Comparison of ENCODE assay signal across 1 cellular context in the genomic region with DNA sequence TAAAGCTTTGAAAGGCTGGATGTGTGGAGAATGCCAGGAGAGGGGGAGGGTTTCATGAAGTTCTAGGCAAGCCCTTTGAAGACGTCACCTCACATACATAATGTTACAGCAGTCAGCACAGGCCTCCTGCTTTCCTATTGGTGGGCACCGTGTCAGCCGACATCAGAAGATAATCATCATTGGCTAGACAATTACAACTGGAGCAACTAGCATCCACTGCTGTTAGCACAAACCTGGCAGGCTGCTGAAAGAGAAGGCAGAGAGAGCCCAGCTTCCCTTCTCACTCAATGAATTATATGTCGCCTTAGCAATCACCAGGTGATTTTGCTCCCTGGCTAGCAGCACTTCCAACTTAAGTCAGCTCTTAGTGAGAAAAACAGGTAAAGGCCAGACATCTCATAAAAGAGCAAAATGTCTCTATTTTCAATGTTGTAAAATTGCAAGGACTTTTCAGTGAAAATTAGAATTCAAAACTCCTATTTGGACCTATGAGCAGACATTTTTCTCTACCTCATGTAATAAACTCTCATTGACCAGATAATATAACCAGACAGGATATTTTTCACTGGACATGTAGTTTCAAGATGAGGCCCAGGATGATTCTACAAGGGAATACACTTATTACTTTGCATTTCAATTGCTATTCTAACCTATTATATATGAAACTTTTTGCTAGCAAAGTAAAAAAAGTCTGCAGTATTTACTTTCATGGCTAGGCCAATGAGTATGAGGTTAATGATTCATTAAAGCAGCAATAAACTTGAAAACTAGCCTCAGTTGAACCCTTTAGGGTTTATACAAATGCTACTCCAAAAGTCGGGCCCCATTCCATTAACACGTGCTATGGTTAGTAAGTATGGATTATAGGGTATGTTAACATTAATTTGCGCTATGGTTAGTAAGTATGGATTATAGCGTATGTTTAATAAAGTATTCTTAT.
TF ChIP-seq lines count a peak whose summit lies in the region.

No MANE protein-coding gene starts in this region.

TF ChIP-seq in HepG2, 621 proteins besides CTCF, POLR2A, EP300 and RAD21 (continued from another document and continues in another):
- peak in 1 of 2 experiments; percentile 58; a peak in 2 of 4 replicates for TF ChIP-seq REST (IDR thresholded peaks at IDR 0.05; ENCODE audit: borderline replicate concordance in 1 of 2, low read depth in 1 of 2, low read length in 2 of 2)
- no peak for TF ChIP-seq TCF12 (IDR thresholded peaks at IDR 0.05)
- TF ChIP-seq TCF12 (CRISPR knock-in tag; IDR thresholded peaks at IDR 0.05), result no peak
- TF ChIP-seq SKI (IDR thresholded peaks at IDR 0.05; ENCODE audit: partially characterized antibody), result no peak
- TF ChIP-seq ZNF296 (CRISPR knock-in tag; conservative IDR thresholded peaks at IDR 0.05), result no peak
- peak; percentile 86 for TF ChIP-seq POLR2G (IDR thresholded peaks at IDR 0.05; ENCODE audit: low read depth, low read length)
- no peak for TF ChIP-seq ZNF891 (CRISPR knock-in tag; IDR thresholded peaks at IDR 0.05)
- no peak for TF ChIP-seq CBX5 (CRISPR knock-in tag; IDR thresholded peaks at IDR 0.05; ENCODE audit: borderline replicate concordance)
- TF ChIP-seq ZNF383 (CRISPR knock-in tag; IDR thresholded peaks at IDR 0.05; ENCODE audit: borderline replicate concordance), result no peak
- TF ChIP-seq SMAD1 (CRISPR knock-in tag; IDR thresholded peaks at IDR 0.05; ENCODE audit: borderline replicate concordance, low read depth), result no peak
- TF ChIP-seq KDM1A (CRISPR knock-in tag; IDR thresholded peaks at IDR 0.05), result no peak
- no peak for TF ChIP-seq TCF7 (IDR thresholded peaks at IDR 0.05; ENCODE audit: low read depth)
- no peak for TF ChIP-seq ZNF792 (CRISPR knock-in tag; IDR thresholded peaks at IDR 0.05)
- no peak for TF ChIP-seq AGO1 (IDR thresholded peaks at IDR 0.05; ENCODE audit: low read depth, low read length, poor library complexity, severe bottlenecking)
- no peak for TF ChIP-seq ZBTB14 (CRISPR knock-in tag; IDR thresholded peaks at IDR 0.05)
- TF ChIP-seq KDM3A (CRISPR knock-in tag; IDR thresholded peaks at IDR 0.05; ENCODE audit: low read depth), result no peak
- TF ChIP-seq ELF4 (CRISPR knock-in tag; IDR thresholded peaks at IDR 0.05; ENCODE audit: borderline replicate concordance), result 0 out of 2 replicates have a peak, but pooled peaks have one; percentile 52
- peak; percentile 85 for TF ChIP-seq NFYC (CRISPR knock-in tag; IDR thresholded peaks at IDR 0.05)
- TF ChIP-seq PCBP2 (optimal IDR thresholded peaks at IDR 0.05; ENCODE audit: low read depth, low read length, poor library complexity, severe bottlenecking), result no peak
- TF ChIP-seq ZNF160 (CRISPR knock-in tag; IDR thresholded peaks at IDR 0.05), result no peak
- peak; percentile 49; the same call in 1 of the 2 replicates for TF ChIP-seq CREM (IDR thresholded peaks at IDR 0.05)
- TF ChIP-seq CREM (CRISPR knock-in tag; IDR thresholded peaks at IDR 0.05), result no peak
- 0 out of 2 replicates have a peak, but pooled peaks have one; percentile 75 for TF ChIP-seq KAT7 (CRISPR knock-in tag; IDR thresholded peaks at IDR 0.05; ENCODE audit: borderline replicate concordance)
- peak; percentile 33; the same call in 1 of the 2 replicates for TF ChIP-seq ZFX (CRISPR knock-in tag; IDR thresholded peaks at IDR 0.05; ENCODE audit: low read depth)
- no peak for TF ChIP-seq ZFP82 (CRISPR knock-in tag; IDR thresholded peaks at IDR 0.05; ENCODE audit: borderline replicate concordance)
- no peak for TF ChIP-seq ZBTB34 (CRISPR knock-in tag; IDR thresholded peaks at IDR 0.05)
- peak; percentile 44; the same call in 1 of the 2 replicates for TF ChIP-seq RBFOX2 (IDR thresholded peaks at IDR 0.05; ENCODE audit: low read depth, low read length)
- TF ChIP-seq KMT2B (CRISPR knock-in tag; IDR thresholded peaks at IDR 0.05), result peak; percentile 57
- no peak for TF ChIP-seq DMAP1 (CRISPR knock-in tag; IDR thresholded peaks at IDR 0.05)
- no peak for TF ChIP-seq SP2 (CRISPR knock-in tag; IDR thresholded peaks at IDR 0.05)
- TF ChIP-seq ZBTB7A (CRISPR knock-in tag; IDR thresholded peaks at IDR 0.05), result no peak
- TF ChIP-seq ZNF639 (CRISPR knock-in tag; conservative IDR thresholded peaks at IDR 0.05), result no peak
- TF ChIP-seq, protein P1, sequence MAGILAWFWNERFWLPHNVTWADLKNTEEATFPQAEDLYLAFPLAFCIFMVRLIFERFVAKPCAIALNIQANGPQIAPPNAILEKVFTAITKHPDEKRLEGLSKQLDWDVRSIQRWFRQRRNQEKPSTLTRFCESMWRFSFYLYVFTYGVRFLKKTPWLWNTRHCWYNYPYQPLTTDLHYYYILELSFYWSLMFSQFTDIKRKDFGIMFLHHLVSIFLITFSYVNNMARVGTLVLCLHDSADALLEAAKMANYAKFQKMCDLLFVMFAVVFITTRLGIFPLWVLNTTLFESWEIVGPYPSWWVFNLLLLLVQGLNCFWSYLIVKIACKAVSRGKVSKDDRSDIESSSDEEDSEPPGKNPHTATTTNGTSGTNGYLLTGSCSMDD (CRISPR knock-in tag; IDR thresholded peaks at IDR 0.05), result no peak
- TF ChIP-seq ZNF644 (CRISPR knock-in tag; IDR thresholded peaks at IDR 0.05; ENCODE audit: low read depth), result 0 out of 2 replicates have a peak, but pooled peaks have one; percentile 7
- TF ChIP-seq KDM2A (CRISPR knock-in tag; IDR thresholded peaks at IDR 0.05; ENCODE audit: borderline replicate concordance, low read depth), result no peak
- TF ChIP-seq GTF2F1 (IDR thresholded peaks at IDR 0.05; ENCODE audit: low read length), result no peak
- TF ChIP-seq CREB1 (IDR thresholded peaks at IDR 0.05), result no peak
- TF ChIP-seq CREB1 (CRISPR knock-in tag; IDR thresholded peaks at IDR 0.05), result peak; percentile 46; the same call in 1 of the 2 replicates
- TF ChIP-seq, protein P2, sequence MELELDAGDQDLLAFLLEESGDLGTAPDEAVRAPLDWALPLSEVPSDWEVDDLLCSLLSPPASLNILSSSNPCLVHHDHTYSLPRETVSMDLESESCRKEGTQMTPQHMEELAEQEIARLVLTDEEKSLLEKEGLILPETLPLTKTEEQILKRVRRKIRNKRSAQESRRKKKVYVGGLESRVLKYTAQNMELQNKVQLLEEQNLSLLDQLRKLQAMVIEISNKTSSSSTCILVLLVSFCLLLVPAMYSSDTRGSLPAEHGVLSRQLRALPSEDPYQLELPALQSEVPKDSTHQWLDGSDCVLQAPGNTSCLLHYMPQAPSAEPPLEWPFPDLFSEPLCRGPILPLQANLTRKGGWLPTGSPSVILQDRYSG (CRISPR knock-in tag; IDR thresholded peaks at IDR 0.05), result no peak
- TF ChIP-seq GLMP (CRISPR knock-in tag; IDR thresholded peaks at IDR 0.05; ENCODE audit: borderline replicate concordance), result no peak
- TF ChIP-seq ZNF703 (CRISPR knock-in tag; IDR thresholded peaks at IDR 0.05; ENCODE audit: borderline replicate concordance), result no peak
- no peak for TF ChIP-seq RAD51 (IDR thresholded peaks at IDR 0.05; ENCODE audit: borderline replicate concordance)
- TF ChIP-seq, protein P3, sequence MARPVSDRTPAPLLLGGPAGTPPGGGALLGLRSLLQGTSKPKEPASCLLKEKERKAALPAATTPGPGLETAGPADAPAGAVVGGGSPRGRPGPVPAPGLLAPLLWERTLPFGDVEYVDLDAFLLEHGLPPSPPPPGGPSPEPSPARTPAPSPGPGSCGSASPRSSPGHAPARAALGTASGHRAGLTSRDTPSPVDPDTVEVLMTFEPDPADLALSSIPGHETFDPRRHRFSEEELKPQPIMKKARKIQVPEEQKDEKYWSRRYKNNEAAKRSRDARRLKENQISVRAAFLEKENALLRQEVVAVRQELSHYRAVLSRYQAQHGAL (CRISPR knock-in tag; IDR thresholded peaks at IDR 0.05; ENCODE audit: not compliant biosample characterization), result no peak
- no peak for TF ChIP-seq CCAR2 (optimal IDR thresholded peaks at IDR 0.05; ENCODE audit: low read depth, low read length)
- TF ChIP-seq ATF7-NPFF (CRISPR knock-in tag; IDR thresholded peaks at IDR 0.05; ENCODE audit: low read depth), result no peak
- TF ChIP-seq ZNF678 (CRISPR knock-in tag; IDR thresholded peaks at IDR 0.05), result no peak
- TF ChIP-seq, protein P4, sequence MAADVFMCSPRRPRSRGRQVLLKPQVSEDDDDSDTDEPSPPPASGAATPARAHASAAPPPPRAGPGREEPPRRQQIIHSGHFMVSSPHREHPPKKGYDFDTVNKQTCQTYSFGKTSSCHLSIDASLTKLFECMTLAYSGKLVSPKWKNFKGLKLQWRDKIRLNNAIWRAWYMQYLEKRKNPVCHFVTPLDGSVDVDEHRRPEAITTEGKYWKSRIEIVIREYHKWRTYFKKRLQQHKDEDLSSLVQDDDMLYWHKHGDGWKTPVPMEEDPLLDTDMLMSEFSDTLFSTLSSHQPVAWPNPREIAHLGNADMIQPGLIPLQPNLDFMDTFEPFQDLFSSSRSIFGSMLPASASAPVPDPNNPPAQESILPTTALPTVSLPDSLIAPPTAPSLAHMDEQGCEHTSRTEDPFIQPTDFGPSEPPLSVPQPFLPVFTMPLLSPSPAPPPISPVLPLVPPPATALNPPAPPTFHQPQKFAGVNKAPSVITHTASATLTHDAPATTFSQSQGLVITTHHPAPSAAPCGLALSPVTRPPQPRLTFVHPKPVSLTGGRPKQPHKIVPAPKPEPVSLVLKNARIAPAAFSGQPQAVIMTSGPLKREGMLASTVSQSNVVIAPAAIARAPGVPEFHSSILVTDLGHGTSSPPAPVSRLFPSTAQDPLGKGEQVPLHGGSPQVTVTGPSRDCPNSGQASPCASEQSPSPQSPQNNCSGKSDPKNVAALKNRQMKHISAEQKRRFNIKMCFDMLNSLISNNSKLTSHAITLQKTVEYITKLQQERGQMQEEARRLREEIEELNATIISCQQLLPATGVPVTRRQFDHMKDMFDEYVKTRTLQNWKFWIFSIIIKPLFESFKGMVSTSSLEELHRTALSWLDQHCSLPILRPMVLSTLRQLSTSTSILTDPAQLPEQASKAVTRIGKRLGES (CRISPR knock-in tag; IDR thresholded peaks at IDR 0.05; ENCODE audit: borderline replicate concordance), result no peak
- no peak for TF ChIP-seq KLF13 (CRISPR knock-in tag; IDR thresholded peaks at IDR 0.05)
